8 cellular contexts compared by ENCODE assay signal in the genomic region with DNA sequence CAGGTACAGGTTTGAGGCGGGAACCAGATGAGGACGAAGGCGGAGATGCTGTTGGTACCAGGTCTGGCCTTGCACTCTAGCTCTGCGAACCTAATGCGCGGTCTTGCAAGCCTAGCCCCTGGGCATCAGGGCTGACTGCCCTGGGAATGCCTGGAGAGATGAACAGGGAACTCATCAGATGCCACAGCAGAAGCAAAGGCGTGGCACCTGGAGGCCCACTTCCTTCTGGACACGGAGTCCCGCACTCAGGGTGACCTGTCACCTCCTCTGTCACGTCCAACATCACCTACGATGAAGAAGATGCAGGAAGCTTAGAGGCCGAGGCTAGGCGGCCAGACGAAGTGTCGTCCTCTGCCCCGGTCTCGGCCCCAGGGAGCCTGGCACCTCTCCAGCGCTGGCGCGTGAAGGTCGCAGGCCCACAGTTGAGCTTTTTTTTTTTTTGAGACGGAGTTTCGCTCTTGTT. TPM values are rescaled to one million over a fixed set of nuclear protein-coding genes. Genes with fewer than 3 reads are reported as not detected.
DNase-seq lines count a peak whose midpoint lies in the region; ATAC-seq, FAIRE-seq and TF ChIP-seq lines count a peak whose summit lies in the region.

No MANE protein-coding gene starts in this region.

- H3K9me3 Mint-ChIP-seq in activated naive CD8-positive, alpha-beta T cell treated with anti-CD3 and anti-CD28 coated beads, Interleukin-2, amount 50 U/mL, for 24 hours = no peaks in the 10 kb centered on the region

- H3K27ac ChIP-seq in keratinocyte (ENCODE audit: control insufficient read depth, insufficient read depth, low read length) (peak overlapping the region; percentile 97), substantia nigra (ENCODE audit: low read depth, low read length, poor library complexity, severe bottlenecking) (peak overlapping the region; percentile 94)

- dilution Hi-C loops in keratinocyte (cut with MboI; ENCODE audit: extremely low pct_ligation_motif_present, low sequenced_read_pairs) = no loop called here

- peak overlapping the region; percentile 95 for H2AFZ ChIP-seq in keratinocyte (ENCODE audit: control insufficient read depth, low read length)

- ATAC-seq in activated naive CD8-positive, alpha-beta T cell treated with anti-CD3 and anti-CD28 coated beads, Interleukin-2, amount 50 U/mL, for 24 hours = peak; percentile 1
- no peak for ATAC-seq in HG02970 (IDR thresholded peaks at IDR 0.05; ENCODE audit: low FRiP score, unreplicated experiment)

- in situ Hi-C loops in KBM-7 (cut with MboI; ENCODE audit: low pct_unique_long_range_greater_than_20kb, low sequenced_read_pairs) = no loop called here

- H3K4me3 Mint-ChIP-seq in activated naive CD8-positive, alpha-beta T cell treated with anti-CD3 and anti-CD28 coated beads, Interleukin-2, amount 50 U/mL, for 24 hours = peak overlapping the region; percentile 82

- H3K4me2 ChIP-seq in keratinocyte (ENCODE audit: control insufficient read depth, extremely low read depth, insufficient read depth, low read depth, low read length) = peak overlapping the region; percentile 97

- FAIRE-seq in keratinocyte (lab: Jason Lieb, UNC) = no peak

- no peaks in the 10 kb centered on the region for H3K27me3 ChIP-seq in BJ (ENCODE audit: control insufficient read depth, insufficient read depth, low read length)
- no peaks in the 10 kb centered on the region for H3K27me3 ChIP-seq in keratinocyte (ENCODE audit: control insufficient read depth, extremely low read depth, insufficient read depth, low read length)

- H4K20me1 ChIP-seq in keratinocyte (ENCODE audit: control insufficient read depth, extremely low read depth, insufficient read depth, low read length) = no peaks in the 10 kb centered on the region

- peak overlapping the region; percentile 93 for H3K9ac ChIP-seq in keratinocyte (ENCODE audit: control insufficient read depth, extremely low read depth, insufficient read depth, low read length)

- no peaks in the 10 kb centered on the region for H3K9me3 ChIP-seq in keratinocyte (ENCODE audit: control insufficient read depth, low read depth, low read length)

- CTCF ChIA-PET in BJ (lab: Yijun Ruan, JAX) = interaction anchor here (0.6 to 2.5 kb wide), 19 partner anchors 9 to 1198 kb away, joined by 3 to 31 read pairs (median 5); a partner anchor contains a TSS

- H3K36me3 ChIP-seq in BJ (ENCODE audit: control insufficient read depth, insufficient read depth, low read length) (no peaks in the 10 kb centered on the region), keratinocyte (ENCODE audit: control insufficient read depth in 2 of 2, extremely low read depth in 1 of 2, insufficient read depth in 2 of 2, low read length in 2 of 2) (peaks cover 0 to 5% of the 10 kb centered on the region in 2 experiments)

- H3K27ac Mint-ChIP-seq in activated naive CD8-positive, alpha-beta T cell treated with anti-CD3 and anti-CD28 coated beads, Interleukin-2, amount 50 U/mL, for 24 hours = peak overlapping the region; percentile 87

- peaks cover 8% of the 10 kb centered on the region for H3K36me3 Mint-ChIP-seq in activated naive CD8-positive, alpha-beta T cell treated with anti-CD3 and anti-CD28 coated beads, Interleukin-2, amount 50 U/mL, for 24 hours (ENCODE audit: low read depth)

- no peaks in the 10 kb centered on the region for H3K79me2 ChIP-seq in keratinocyte (ENCODE audit: control insufficient read depth, insufficient read depth, low read length)

- POLR2A ChIA-PET in BJ (lab: Charles Lee) = interaction anchor here (0.6 kb wide), 1 partner anchor 19 kb away, joined by 16 read pairs; no protein-coding TSS in a partner anchor

- peaks cover 2% of the 10 kb centered on the region for H3K27me3 Mint-ChIP-seq in activated naive CD8-positive, alpha-beta T cell treated with anti-CD3 and anti-CD28 coated beads, Interleukin-2, amount 50 U/mL, for 24 hours

- H3K4me3 ChIP-seq in BJ (ENCODE audit: low read depth, low read length) (peak overlapping the region; percentile 30), HFF-Myc (replicated peaks; ENCODE audit: low read depth, low read length) (peak overlapping the region; percentile 47), keratinocyte (ENCODE audit: control insufficient read depth in 2 of 3, extremely low read depth in 1 of 3, insufficient read depth in 2 of 3, low read depth in 1 of 3, low read length in 3 of 3) (peak overlapping the region; percentile 33 to 79 (median 75))

- peaks cover 26% of the 10 kb centered on the region for H3K4me1 Mint-ChIP-seq in activated naive CD8-positive, alpha-beta T cell treated with anti-CD3 and anti-CD28 coated beads, Interleukin-2, amount 50 U/mL, for 24 hours

- peaks cover 17% of the 10 kb centered on the region for H3K4me1 ChIP-seq in keratinocyte (ENCODE audit: control insufficient read depth, extremely low read depth, insufficient read depth, low read length)

- H3K9me1 ChIP-seq in keratinocyte (ENCODE audit: control insufficient read depth, extremely low read depth, insufficient read depth, low read length) = no peaks in the 10 kb centered on the region

- TF ChIP-seq CTCF in BJ (IDR thresholded peaks at IDR 0.05; ENCODE audit: insufficient read depth, low read depth, low read length) (no peak), HFF-Myc (IDR thresholded peaks at IDR 0.05; ENCODE audit: low read depth, low read length, missing control alignments) (no peak), keratinocyte (optimal IDR thresholded peaks at IDR 0.05 in 1 of 3, IDR thresholded peaks at IDR 0.05 in 1 of 3, conservative IDR thresholded peaks at IDR 0.05 in 1 of 3; ENCODE audit: extremely low read depth in 1 of 3, insufficient read depth in 2 of 3, low read length in 3 of 3) (no peak)

- DNase-seq in BJ (ENCODE audit: low read depth) (no peak), HFF-Myc (ENCODE audit: extremely low read depth, low read depth) (no peak), keratinocyte (ENCODE audit: low read depth, low spot score) (no peak), substantia nigra (lab: John Stamatoyannopoulos, UW) (peak in 18 of 49 donors; percentile 22 to 79 (median 47)), KBM-7 (no peak), NCI-H1436 treated with DMSO at 0.1 percent for 48 hours (lab: John Stamatoyannopoulos, UW) (no peak)
- DNase-seq in activated naive CD8-positive, alpha-beta T cell treated with anti-CD3 and anti-CD28 coated beads, Interleukin-2, amount 50 U/mL, for 24 hours = no peak

RNA-seq across cellular contexts. Expression of a gene that starts 9.4 kb away (rescaled TPM):
- polyA plus RNA-seq in BJ (2011; rRNA removed) (1,124 and 1,191 TPM in 2 replicates), keratinocyte (755 to 1,540 TPM (median 871 TPM) in 3 replicates)
- polyA minus RNA-seq in BJ (2011; rRNA and poly(A)+ RNA removed) = 336 and 346 TPM in 2 replicates
- 595 TPM for polyA plus RNA-seq in keratinocyte (2011; ENCODE audit: low read depth)
- polyA plus RNA-seq in keratinocyte (2011; cell fraction: cytosol; rRNA removed) = 677 and 1,303 TPM in 2 replicates
- 236 and 257 TPM in 2 replicates for polyA plus RNA-seq in keratinocyte (2011; cell fraction: nucleus; rRNA removed)
- polyA plus RNA-seq in keratinocyte (2012; ENCODE audit: low replicate concordance) = 2,151 and 2,215 TPM in 2 replicates
- polyA minus RNA-seq in keratinocyte = 397 to 557 TPM (median 450 TPM) in 3 replicates
- polyA minus RNA-seq in keratinocyte (2011; cell fraction: cytosol; rRNA and poly(A)+ RNA removed) = 4,077 TPM
- polyA minus RNA-seq in keratinocyte (2011; cell fraction: nucleus; rRNA and poly(A)+ RNA removed) = 159 and 165 TPM in 2 replicates

RNA-seq across cellular contexts. Expression of a gene that starts 47.9 kb away (rescaled TPM):
- polyA plus RNA-seq in BJ (2011; rRNA removed) (33.9 and 35.2 TPM in 2 replicates), keratinocyte (8.3 to 28.8 TPM (median 28.2 TPM) in 3 replicates)
- polyA minus RNA-seq in BJ (2011; rRNA and poly(A)+ RNA removed) = 32.5 and 41.7 TPM in 2 replicates
- 4.1 TPM for polyA plus RNA-seq in keratinocyte (2011; ENCODE audit: low read depth)
- polyA plus RNA-seq in keratinocyte (2011; cell fraction: cytosol; rRNA removed) = 8.5 and 9.4 TPM in 2 replicates
- polyA plus RNA-seq in keratinocyte (2011; cell fraction: nucleus; rRNA removed) = 19.7 and 27.7 TPM in 2 replicates
- 1.4 and 20.5 TPM in 2 replicates for polyA plus RNA-seq in keratinocyte (2012; ENCODE audit: low replicate concordance)
- polyA minus RNA-seq in keratinocyte = 3.5 to 29.8 TPM (median 12.2 TPM) in 3 replicates
- 4.8 TPM for polyA minus RNA-seq in keratinocyte (2011; cell fraction: cytosol; rRNA and poly(A)+ RNA removed)
- 5.2 and 13.7 TPM in 2 replicates for polyA minus RNA-seq in keratinocyte (2011; cell fraction: nucleus; rRNA and poly(A)+ RNA removed)
